11 cellular contexts compared by ENCODE assay signal in the genomic region with DNA sequence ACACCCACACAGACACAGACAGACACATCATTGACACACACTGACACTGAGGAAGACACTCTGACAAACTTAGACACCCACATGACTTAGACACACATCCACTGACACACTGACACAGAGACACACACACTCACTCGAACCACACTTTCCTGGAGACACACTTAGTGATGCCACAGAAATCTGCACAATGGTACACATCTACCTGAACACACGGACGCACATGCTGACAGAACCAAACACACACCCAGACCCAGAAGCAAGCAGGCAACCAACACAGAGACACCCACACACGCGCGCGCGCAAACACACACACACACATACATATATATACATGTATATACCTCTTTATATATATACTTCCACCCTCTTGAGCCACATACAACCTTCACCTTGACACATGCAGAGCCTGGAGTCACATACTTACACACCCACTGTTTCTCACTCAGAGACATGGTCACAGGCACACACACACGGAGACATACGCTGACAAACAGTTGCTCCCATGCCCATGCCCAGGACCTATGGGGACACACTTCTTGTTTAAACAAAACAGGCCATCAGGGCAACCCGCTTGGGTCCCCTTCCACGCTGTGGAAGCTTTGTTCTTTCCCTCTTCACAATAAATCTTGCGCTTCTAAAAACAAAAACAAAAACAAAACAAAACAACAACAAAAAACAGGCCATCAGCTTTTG. TPM values are rescaled to one million over a fixed set of nuclear protein-coding genes. Genes with fewer than 3 reads are reported as not detected.
DNase-seq lines count a peak whose midpoint lies in the region; ATAC-seq and TF ChIP-seq lines count a peak whose summit lies in the region.
"Had no signal": no experiment of that assay in that cellular context is flagged by ENCODE, and none has a peak within 500 bp of the region (broad histone marks: within the 10 kb centered on the region; RNA-seq: fewer than 3 reads in every experiment).

No MANE protein-coding gene starts in this region.

- peaks cover 2% of the 10 kb centered on the region for H3K36me3 Mint-ChIP-seq in central memory CD8-positive, alpha-beta T cell (ENCODE audit: insufficient read depth)
- H3K36me3 Mint-ChIP-seq: memory B cell had no signal

- H3K9me3 ChIP-seq in HUES6 (ENCODE audit: control insufficient read depth, insufficient read depth, low read depth, low read length), result no peaks in the 10 kb centered on the region
- H3K9me3 ChIP-seq in psoas muscle, result no peaks in the 10 kb centered on the region
- H3K9me3 ChIP-seq: gastroesophageal sphincter had no signal

- H3K27me3 Mint-ChIP-seq in central memory CD8-positive, alpha-beta T cell, result peaks cover 19% of the 10 kb centered on the region

- H3K4me3 ChIP-seq in HUES6 (ENCODE audit: low read depth, low read length) (peak overlapping the region; percentile 63), psoas muscle (peak overlapping the region; percentile 66)

- peaks cover 59% of the 10 kb centered on the region for H3K27me3 ChIP-seq in HUES6 (ENCODE audit: control insufficient read depth, insufficient read depth, low read length)
- H3K27me3 ChIP-seq in psoas muscle (ENCODE audit: insufficient read depth in 3 of 3, low read length in 2 of 3), result peaks cover 0 to 46% (median 9%) of the 10 kb centered on the region in 3 donors

- 82 to 86% (median 85%) methylated on average over 13 of the region's 13 CpGs for WGBS in psoas muscle, 3 donors

- H3K4me1 ChIP-seq in HUES6 (ENCODE audit: control insufficient read depth, insufficient read depth, low read length) (peaks cover 9% of the 10 kb centered on the region), psoas muscle (peaks cover 7% of the 10 kb centered on the region)

- ATAC-seq in central memory CD8-positive, alpha-beta T cell (replicated peaks; ENCODE audit: extremely low read depth, poor library complexity, severe bottlenecking), result peak; percentile 4
- ATAC-seq in psoas muscle, result peak in 2 of 4 donors; percentile 3 to 22
- ATAC-seq in GM18873 (IDR thresholded peaks at IDR 0.05; ENCODE audit: low FRiP score, unreplicated experiment), result no peak
- ATAC-seq in HG03457 (IDR thresholded peaks at IDR 0.05; ENCODE audit: unreplicated experiment), result no peak

- DNase-seq in D341Med (ENCODE audit: low spot score) (peak; percentile 8), psoas muscle (no peak), globus pallidus (ENCODE audit: low spot score) (no peak)
- peak in 1 of 2 donors; percentile 8 for DNase-seq in central memory CD8-positive, alpha-beta T cell (ENCODE audit: low spot score in 2 of 2)

- no peak overlapping the region for H3K27ac Mint-ChIP-seq in central memory CD8-positive, alpha-beta T cell (ENCODE audit: low read depth)
- H3K27ac Mint-ChIP-seq: activated T-cell treated with anti-CD3 and anti-CD28 coated beads, Interleukin-2, amount 50 U/mL, for 72 hours; IgD-negative memory B cell; memory B cell had no signal

- no peaks in the 10 kb centered on the region for H3K36me3 ChIP-seq in HUES6 (ENCODE audit: control insufficient read depth, insufficient read depth, low read length)
- H3K36me3 ChIP-seq in psoas muscle (ENCODE audit: insufficient read depth in 1 of 2, low read depth in 1 of 2), result no peaks in the 10 kb centered on the region
- H3K36me3 ChIP-seq: gastroesophageal sphincter had no signal

- intact Hi-C loops in psoas muscle (cut with DNase I), result loop anchor here in 1 of 2 donors (2.0 kb wide), 1 partner anchor 130 kb away; no protein-coding TSS in a partner anchor

- H3K9ac ChIP-seq in HUES6 (ENCODE audit: low read length), result no peak overlapping the region

- H3K4me3 Mint-ChIP-seq in central memory CD8-positive, alpha-beta T cell, result no peak overlapping the region
- H3K4me3 Mint-ChIP-seq: memory B cell had no signal

- TF ChIP-seq CTCF in psoas muscle (IDR thresholded peaks at IDR 0.05), result no peak

- H3K9me3 Mint-ChIP-seq in central memory CD8-positive, alpha-beta T cell, result no peaks in the 10 kb centered on the region
- H3K9me3 Mint-ChIP-seq: activated T-cell treated with anti-CD3 and anti-CD28 coated beads, Interleukin-2, amount 50 U/mL, for 72 hours had no signal

- H3K27ac ChIP-seq in HUES6 (ENCODE audit: low read depth, low read length) (no peak overlapping the region), psoas muscle (no peak overlapping the region)
- H3K27ac ChIP-seq: gastroesophageal sphincter had no signal

- H3K4me1 Mint-ChIP-seq in central memory CD8-positive, alpha-beta T cell, result peaks cover 5% of the 10 kb centered on the region

RNA-seq across cellular contexts. Expression of gene SCN5A, which starts 0.9 kb away (rescaled TPM):
- total RNA-seq in psoas muscle, result 10 to 100 TPM in 2 of 4 donors, 1 to 10 TPM in 1, under 1 TPM in 1; 0.21 to 34.2 (median 9.5) TPM
- 10 to 100 TPM in 1 of 3 donors, under 1 TPM in 2; 0.17 to 12.5 (median 0.20) TPM for polyA plus RNA-seq in psoas muscle
- polyA plus RNA-seq: IgD-negative memory B cell had no signal
